Comparison of ENCODE assay signal across 8 cellular contexts in the genomic region with DNA sequence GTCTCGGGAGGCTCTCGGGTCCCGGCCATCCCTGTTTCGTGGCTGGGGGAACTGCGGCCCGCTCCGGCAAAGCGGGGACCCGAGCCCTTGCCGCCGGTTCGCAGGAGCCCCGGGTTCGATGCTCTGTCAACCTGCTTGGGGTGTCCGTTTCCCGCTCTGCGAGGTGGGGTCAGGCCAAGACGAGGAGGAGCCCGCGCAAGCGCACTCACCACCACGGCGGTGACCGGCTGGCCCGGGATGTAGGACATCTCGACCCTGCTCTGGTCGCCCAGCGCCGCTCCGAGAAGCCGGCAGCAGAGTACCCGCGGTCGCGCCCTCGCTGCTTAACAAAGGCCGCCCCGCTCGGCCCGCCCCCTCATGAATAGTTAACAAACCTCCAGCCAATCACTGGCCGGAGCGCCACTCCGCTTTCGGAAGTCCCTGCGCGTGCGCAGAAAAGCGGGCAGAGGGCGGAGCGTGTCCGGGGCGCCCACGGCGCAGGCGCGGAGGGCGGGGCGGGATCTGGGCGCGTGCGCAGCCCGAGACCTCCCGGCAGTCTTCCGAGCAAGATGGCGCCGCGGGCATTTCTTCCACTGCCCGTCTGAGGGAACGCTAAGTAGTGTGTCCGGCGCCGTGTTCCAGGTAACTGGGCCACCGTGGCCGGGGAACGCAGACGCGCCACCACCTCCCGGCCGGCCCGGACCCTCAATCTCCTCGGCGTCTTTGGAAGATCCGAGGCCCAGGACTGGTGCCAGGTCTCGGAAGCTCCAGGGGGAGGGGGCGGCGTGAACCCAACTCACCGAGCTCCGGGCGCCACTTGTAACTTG. TPM values are rescaled to one million over a fixed set of nuclear protein-coding genes. Genes with fewer than 3 reads are reported as not detected.
DNase-seq lines count a peak whose midpoint lies in the region; ATAC-seq and TF ChIP-seq lines count a peak whose summit lies in the region.

A gene (plus strand): TSS at position 534 of the 806 bp plus-strand sequence. CDS start 335 bp downstream, outside the sequence.
A gene with protein sequence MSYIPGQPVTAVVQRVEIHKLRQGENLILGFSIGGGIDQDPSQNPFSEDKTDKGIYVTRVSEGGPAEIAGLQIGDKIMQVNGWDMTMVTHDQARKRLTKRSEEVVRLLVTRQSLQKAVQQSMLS (minus strand): TSS at position 300 of the 806 bp plus-strand sequence. CDS start 52 bp downstream, at position 248.

- ATAC-seq in GM19035 (IDR thresholded peaks at IDR 0.05; ENCODE audit: unreplicated experiment) (peak; percentile 90), HG03354 (IDR thresholded peaks at IDR 0.05; ENCODE audit: poor library complexity, severe bottlenecking, unreplicated experiment) (peak; percentile 90)

- no peak for TF ChIP-seq CTCF in AG09319 (IDR thresholded peaks at IDR 0.05; ENCODE audit: low read depth, low read length)

- DNase-seq in AG09319 (ENCODE audit: extremely low read depth, low read depth) (peak; percentile 95), NCI-H460 (ENCODE audit: extremely low read depth, low read depth) (peak; percentile 98), cerebellar nuclear complex (lab: John Stamatoyannopoulos, UW) (peak; percentile 73 to 98), islet precursor cell (peak; percentile 100)
- peak; percentile 100 for DNase-seq in activated CD4-positive, CD25-positive, alpha-beta regulatory T cell treated with anti-CD3 and anti-CD28 coated beads, Interleukin-2, amount 50 U/mL, for 72 hours
- DNase-seq in stimulated activated CD4-positive, alpha-beta T cell treated with anti-CD3 and anti-CD28 coated beads, Interleukin-12 subunit alpha, Interleukin-12 subunit beta, amount 100 ng/mL, for 48 hours (ENCODE audit: low read depth in 2 of 3, low spot score in 1 of 3), result peak; percentile 97 to 98 (median 97)

RNA-seq across cellular contexts. Expression of the first gene that starts in this region (rescaled TPM):
- total RNA-seq in NCI-H460 (2014; rRNA removed; shearing (Covaris generic)), result 53.1 and 61.6 TPM in 2 replicates
- polyA plus RNA-seq in NCI-H460 (2014; cell fraction: nucleus; rRNA removed), result 50.5 and 90.0 TPM in 2 replicates

RNA-seq across cellular contexts. Expression of the second gene that starts in this region (rescaled TPM):
- 52.0 and 64.6 TPM in 2 replicates for total RNA-seq in NCI-H460 (2014; rRNA removed; shearing (Covaris generic))
- 49.7 and 73.0 TPM in 2 replicates for polyA plus RNA-seq in NCI-H460 (2014; cell fraction: nucleus; rRNA removed)

Comparison
In these comparisons a context has a peak if more than half of its experiments do, and no peak if none do; other contexts are left out.
1. Peak in every context shown above with its lines: DNase-seq and ATAC-seq.